Comparison of ENCODE assay signal across 10 cellular contexts in the genomic region with DNA sequence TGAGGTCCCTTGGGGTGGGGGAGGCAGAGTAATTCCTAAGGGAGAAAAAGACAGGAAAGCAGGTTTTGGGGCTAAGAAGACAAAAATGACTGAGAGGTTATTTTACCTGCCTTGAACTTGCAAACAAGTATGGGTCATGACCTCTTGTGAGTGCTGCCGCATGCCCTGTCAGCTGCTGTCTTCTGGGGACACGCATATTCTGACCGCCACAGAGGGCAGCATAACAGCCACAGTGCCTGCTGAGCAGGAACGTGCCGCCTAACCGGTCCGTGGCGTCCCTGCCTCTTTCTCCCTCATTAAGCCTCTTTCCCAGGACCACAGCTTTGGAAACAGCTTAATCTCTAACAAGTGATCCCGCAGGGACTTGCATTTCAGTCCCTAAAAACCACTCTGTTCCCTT. TPM values are rescaled to one million over a fixed set of nuclear protein-coding genes. Genes with fewer than 3 reads are reported as not detected.
DNase-seq lines count a peak whose midpoint lies in the region; ATAC-seq and TF ChIP-seq lines count a peak whose summit lies in the region.
"Had no signal": no experiment of that assay in that cellular context is flagged by ENCODE, and none has a peak within 500 bp of the region (broad histone marks: within the 10 kb centered on the region; RNA-seq: fewer than 3 reads in every experiment).

No MANE protein-coding gene starts in this region.

- no peak overlapping the region for H3K27ac ChIP-seq in vagina
- H3K27ac ChIP-seq: spleen had no signal

- H3K36me3 ChIP-seq in BE2C (no peaks in the 10 kb centered on the region), vagina (no peaks in the 10 kb centered on the region)
- H3K36me3 ChIP-seq: spleen had no signal

- intact Hi-C loops in vagina (cut with DNase I), result loop anchor here (10.0 kb wide), 2 partner anchors 146 to 226 kb away; no protein-coding TSS in a partner anchor

- DNase-seq in BE2C, result no peak
- peak; percentile 21 for DNase-seq in GM20000 (ENCODE audit: low spot score)
- DNase-seq in cerebellar cortex (ENCODE audit: low spot score), result peak; percentile 72
- peak; percentile 19 for DNase-seq in midbrain (lab: John Stamatoyannopoulos, UW)
- no peak for DNase-seq in vagina (ENCODE audit: extremely low spot score in 2 of 2)
- no peak for DNase-seq in AG08395 (ENCODE audit: low spot score)
- DNase-seq in HEK293T (ENCODE audit: extremely low spot score), result no peak

- no peaks in the 10 kb centered on the region for H3K9me3 ChIP-seq in BE2C
- H3K9me3 ChIP-seq in vagina, result no peaks in the 10 kb centered on the region
- H3K9me3 ChIP-seq: spleen had no signal

- H3K4me1 ChIP-seq in BE2C (no peaks in the 10 kb centered on the region), vagina (peaks cover 13% of the 10 kb centered on the region)

- TF ChIP-seq CTCF in BE2C (IDR thresholded peaks at IDR 0.05; ENCODE audit: low read depth, low read length), result peak; percentile 11; the same call in 1 of the 2 replicates
- TF ChIP-seq CTCF in GM20000 (IDR thresholded peaks at IDR 0.05; ENCODE audit: extremely low read depth, missing control alignments), result no peak
- no peak for TF ChIP-seq CTCF in vagina (IDR thresholded peaks at IDR 0.05)

- ATAC-seq in HG02623 (IDR thresholded peaks at IDR 0.05; ENCODE audit: unreplicated experiment), result no peak

- H3K27me3 ChIP-seq in BE2C (peaks cover 28% of the 10 kb centered on the region), vagina (no peaks in the 10 kb centered on the region)

- no peak for TF ChIP-seq POLR2A in vagina (IDR thresholded peaks at IDR 0.05)

- POLR2A ChIA-PET in HEK293T (lab: Yijun Ruan, JAX), result no interaction called here

- CTCF ChIA-PET in HEK293T (lab: Yijun Ruan, JAX), result interaction anchor here (0.6 to 6.5 kb wide), 16 partner anchors 7 to 226 kb away, joined by 3 to 102 read pairs (median 4); partner anchors contain the start of gene KCNA1

- H3K4me3 ChIP-seq in BE2C (ENCODE audit: low read depth, low read length) (no peak overlapping the region), vagina (no peak overlapping the region)

TF ChIP-seq in HEK293T, 16 proteins besides CTCF, POLR2A, EP300 and RAD21:
- TF ChIP-seq SUZ12 (IDR thresholded peaks at IDR 0.05) (no peak), ZNF384 (IDR thresholded peaks at IDR 0.05) (no peak), BHLHE40 (IDR thresholded peaks at IDR 0.05; ENCODE audit: borderline replicate concordance) (no peak), LEF1 (IDR thresholded peaks at IDR 0.05; ENCODE audit: borderline replicate concordance) (no peak), CTBP1 (IDR thresholded peaks at IDR 0.05; ENCODE audit: borderline replicate concordance) (no peak), HDGF (IDR thresholded peaks at IDR 0.05; ENCODE audit: borderline replicate concordance) (no peak), L3MBTL2 (conservative IDR thresholded peaks at IDR 0.05) (no peak), FOXK2 (IDR thresholded peaks at IDR 0.05) (no peak), ELF4 (IDR thresholded peaks at IDR 0.05) (no peak), FOXM1 (IDR thresholded peaks at IDR 0.05; ENCODE audit: borderline replicate concordance) (no peak), FOXA1 (IDR thresholded peaks at IDR 0.05) (no peak), NFRKB (IDR thresholded peaks at IDR 0.05) (no peak), TARDBP (IDR thresholded peaks at IDR 0.05) (no peak), SP1 (IDR thresholded peaks at IDR 0.05) (no peak), PKNOX1 (IDR thresholded peaks at IDR 0.05) (no peak)

RNA-seq across cellular contexts. Expression of gene KCNA1, which starts 51.3 kb away (rescaled TPM):
- polyA plus RNA-seq in BE2C (2012; ENCODE audit: insufficient read depth, insufficient read length, low read depth), result not detected
- 0.74 TPM for total RNA-seq in vagina
- total RNA-seq: SK-MEL-5 had no signal

Comparison
In these comparisons a context has a peak if more than half of its experiments do, and no peak if none do; other contexts are left out.
1. DNase-seq: peak in GM20000 (single experiment), cerebellar cortex (single experiment) and midbrain (single experiment); none in BE2C (single experiment), vagina (0 of 2), AG08395 (single experiment) and HEK293T (single experiment).